10 cellular contexts compared by ENCODE assay signal in the genomic region with DNA sequence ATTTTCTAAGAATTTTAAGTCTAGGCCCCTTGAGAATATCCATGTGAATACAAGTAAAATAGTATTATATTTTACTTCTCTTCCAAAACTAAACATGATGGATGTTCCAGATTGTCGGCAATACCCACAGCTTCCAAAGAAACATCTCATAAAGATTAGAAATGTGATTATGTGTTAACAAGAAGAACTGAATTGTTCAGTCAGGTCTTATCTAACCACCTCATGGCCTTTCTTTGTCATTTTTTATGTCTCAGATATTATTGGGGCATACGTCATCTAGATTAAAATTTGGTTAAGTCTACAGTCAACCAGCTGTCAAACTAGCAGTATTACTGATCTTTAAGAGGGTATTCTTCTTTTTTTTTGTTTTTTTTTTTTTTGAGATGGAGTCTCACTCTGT. TPM values are rescaled to one million over a fixed set of nuclear protein-coding genes. Genes with fewer than 3 reads are reported as not detected.
"Had no signal": no experiment of that assay in that cellular context is flagged by ENCODE, and none has a peak within 500 bp of the region (broad histone marks: within the 10 kb centered on the region; RNA-seq: fewer than 3 reads in every experiment).

No MANE protein-coding gene starts in this region.

- H3K27ac Mint-ChIP-seq: IgD-negative memory B cell had no signal

- H3K36me3 ChIP-seq: HAP-1 had no signal

- H3K9me3 Mint-ChIP-seq: IgD-negative memory B cell had no signal

- H3K4me1 ChIP-seq: HAP-1 had no signal

- H3K27ac ChIP-seq: GM23248, HL-60 had no signal

- H3K4me1 Mint-ChIP-seq: IgD-negative memory B cell had no signal

- DNase-seq: GOT3, H7 had no signal

- ATAC-seq: HCT116, HepG2 had no signal

- H3K36me3 Mint-ChIP-seq: IgD-negative memory B cell had no signal

- H2AFZ ChIP-seq: GM23248 had no signal

- H3K9me3 ChIP-seq: HAP-1 had no signal

- H3K9ac ChIP-seq: GM23248 had no signal

- H3K4me3 Mint-ChIP-seq: IgD-negative memory B cell had no signal

- H3K4me3 ChIP-seq: GM23248, HAP-1 had no signal

RNA-seq across cellular contexts. Expression of a gene that starts 10.0 kb away (rescaled TPM):
- total RNA-seq: H7, HepG2, HT1080 had no signal
- polyA plus RNA-seq: HepG2, IgD-negative memory B cell had no signal

RNA-seq across cellular contexts. Expression of a gene that starts 46.7 kb away (rescaled TPM):
- total RNA-seq: H4, H7, HT1080 had no signal
- polyA plus RNA-seq: IgD-negative memory B cell had no signal
